19 cellular contexts compared by ENCODE assay signal in the genomic region with DNA sequence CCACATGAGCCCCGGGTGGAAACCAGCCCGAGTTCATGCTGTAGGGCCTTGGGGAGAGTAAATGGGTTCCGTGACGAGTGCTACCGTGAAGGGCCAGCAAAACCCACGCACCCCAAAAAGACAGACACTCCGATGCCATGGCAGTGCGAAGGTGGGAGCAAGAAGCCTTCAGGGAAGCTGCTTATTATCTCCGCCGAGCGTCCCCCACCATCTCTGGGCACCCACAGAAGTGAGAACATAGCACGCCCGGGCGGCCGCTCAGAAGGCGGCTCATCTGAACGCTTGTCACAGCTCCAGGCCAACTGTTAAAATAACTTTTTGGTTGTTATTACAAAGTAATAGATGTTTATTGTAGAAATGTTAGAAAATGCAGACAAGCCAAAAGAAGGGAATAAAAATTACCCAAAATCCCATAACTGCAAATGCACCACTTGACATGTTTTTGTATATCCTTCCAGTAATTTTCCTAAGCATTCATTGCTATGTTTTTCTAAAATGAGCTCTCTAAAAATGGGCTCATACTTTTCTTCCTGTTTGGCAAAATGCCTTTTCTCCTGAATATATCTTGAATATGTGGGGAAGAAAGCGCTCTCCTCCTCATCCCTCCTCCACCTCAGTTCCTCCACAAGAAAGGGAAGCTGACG.
A peak's percentile ranks its signal among the peaks of the same experiment; 100 is the strongest.
DNase-seq lines count a peak whose midpoint lies in the region; ATAC-seq and TF ChIP-seq lines count a peak whose summit lies in the region.
"Had no signal": no experiment of that assay in that cellular context is flagged by ENCODE, and none has a peak within 500 bp of the region (broad histone marks: within the 10 kb centered on the region; RNA-seq: fewer than 3 reads in every experiment).

No MANE protein-coding gene starts in this region.

- H3K4me3 ChIP-seq in BLaER1, result no peak overlapping the region
- H3K4me3 ChIP-seq in RWPE2 (ENCODE audit: severe bottlenecking), result no peak overlapping the region

- no peaks in the 10 kb centered on the region for H4K20me1 ChIP-seq in BLaER1

- H3K27me3 ChIP-seq in BLaER1 (no peaks in the 10 kb centered on the region), RWPE2 (ENCODE audit: insufficient read depth, poor library complexity, severe bottlenecking) (peaks cover 4% of the 10 kb centered on the region)
- H3K27me3 ChIP-seq: BE2C had no signal

- H3K4me1 ChIP-seq in BLaER1, result peaks cover 53% of the 10 kb centered on the region
- no peaks in the 10 kb centered on the region for H3K4me1 ChIP-seq in RWPE2 (ENCODE audit: insufficient read depth, poor library complexity, severe bottlenecking)
- H3K4me1 ChIP-seq: BE2C had no signal

- H3K4me2 ChIP-seq in BLaER1, result peak overlapping the region; percentile 75

- TF ChIP-seq CTCF in RWPE2 (IDR thresholded peaks at IDR 0.05; ENCODE audit: poor library complexity, severe bottlenecking), result no peak

- H3K36me3 ChIP-seq in BLaER1 (no peaks in the 10 kb centered on the region), RWPE2 (ENCODE audit: low read depth) (no peaks in the 10 kb centered on the region)
- H3K36me3 ChIP-seq: BE2C had no signal

- peaks cover 26% of the 10 kb centered on the region for H3K9me3 ChIP-seq in BLaER1
- H3K9me3 ChIP-seq in RWPE2 (ENCODE audit: severe bottlenecking), result no peaks in the 10 kb centered on the region
- H3K9me3 ChIP-seq: BE2C had no signal

- H3K27ac ChIP-seq in BLaER1 (no peak overlapping the region), RWPE2 (ENCODE audit: poor library complexity, severe bottlenecking) (no peak overlapping the region)

- no peak for ATAC-seq in RWPE2 (ENCODE audit: low read depth)

- H3K9ac ChIP-seq in BLaER1, result no peak overlapping the region

- DNase-seq in RWPE2 (ENCODE audit: low spot score) (peak; percentile 30), inferior parietal cortex (ENCODE audit: extremely low spot score) (peak; percentile 56), occipital lobe (lab: John Stamatoyannopoulos, UW) (peak; percentile 25), HCEC 1CT (no peak), NCI-H1048 (lab: John Stamatoyannopoulos, UW) (no peak), DMS53 treated with DMSO at 0.1 percent for 48 hours (lab: John Stamatoyannopoulos, UW; ENCODE audit: unreplicated experiment) (no peak)
- no peak for DNase-seq in stimulated activated naive CD4-positive, alpha-beta T cell treated with Interleukin-2 at 50 U/mL for 16 hours (lab: John Stamatoyannopoulos, UW)
- DNase-seq: BE2C; CD4-positive, alpha-beta T cell; GOT3; Karpas-422; MV-4-11; NCI-H1694 treated with DMSO at 0.1 percent for 48 hours; NCI-H2081 treated with DMSO at 0.1 percent for 48 hours; NCI-H2171 treated with DMSO at 0.1 percent for 48 hours; NCI-H446; NCI-H526 treated with DMSO at 0.1 percent for 48 hours; OCI-M1 had no signal

Comparison
In these comparisons a context has a peak if more than half of its experiments do, and no peak if none do; other contexts are left out.
1. DNase-seq: peak in RWPE2 (single experiment), inferior parietal cortex (single experiment) and occipital lobe (single experiment); none in stimulated activated naive CD4-positive, alpha-beta T cell treated with Interleukin-2 at 50 U/mL for 16 hours (single experiment), HCEC 1CT (single experiment), NCI-H1048 (single experiment) and DMS53 treated with DMSO at 0.1 percent for 48 hours (single experiment).